Comparison of ENCODE assay signal across 1 cellular context in the genomic region with DNA sequence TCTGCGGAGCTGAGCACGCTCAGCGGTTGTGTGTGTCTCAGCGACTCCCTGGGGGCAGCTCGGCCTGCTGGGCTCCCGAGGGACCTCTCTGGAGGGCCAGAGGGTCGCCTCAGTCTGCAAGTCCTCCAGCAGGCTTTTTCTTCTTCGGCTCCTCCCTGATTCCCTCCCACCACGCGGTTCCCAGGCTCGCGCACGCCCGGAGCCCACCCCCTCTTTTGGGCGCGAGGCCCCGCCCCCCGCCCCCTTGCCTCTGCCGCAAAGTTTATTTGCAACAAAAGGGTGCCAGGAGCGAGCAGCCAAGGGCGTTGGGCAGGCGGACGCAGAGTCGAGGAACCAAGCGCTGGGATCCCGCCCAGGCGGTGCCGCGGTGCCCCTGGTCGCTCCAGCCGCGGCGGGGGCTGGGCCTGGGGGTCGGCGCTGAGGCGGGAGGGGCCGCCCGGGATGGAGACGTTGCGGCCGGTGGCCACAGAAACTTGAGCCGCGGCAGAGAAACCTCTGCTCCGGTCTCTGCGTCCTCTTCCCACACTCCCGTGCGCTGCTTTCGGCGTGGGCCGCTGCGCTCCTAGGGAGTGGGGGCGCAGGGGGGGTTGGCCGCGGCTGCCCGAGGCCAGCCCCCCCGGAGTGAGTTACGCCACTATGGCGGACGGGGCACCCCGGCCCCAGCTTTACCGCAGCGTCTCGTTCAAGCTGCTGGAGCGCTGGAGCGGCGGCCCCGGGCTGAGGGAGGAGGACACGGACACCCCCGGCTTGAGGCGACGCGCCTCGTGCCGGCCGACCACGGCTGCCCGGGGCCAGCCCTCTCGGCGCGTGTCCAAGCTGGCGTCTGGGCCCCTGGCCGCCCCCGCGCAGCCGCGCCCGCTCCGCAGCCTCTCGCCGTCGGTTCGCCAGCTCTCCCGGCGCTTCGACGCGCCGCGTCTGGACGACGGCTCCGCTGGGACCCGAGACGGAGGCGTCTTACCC.
A peak's percentile ranks its signal among the peaks of the same experiment; 100 is the strongest.
TF ChIP-seq lines count a peak whose summit lies in the region.

Gene ARHGEF17 (plus strand): TSS at position 274 of the 960 bp plus-strand sequence. CDS start 363 bp downstream, at position 637.

TF ChIP-seq in HepG2, 621 proteins besides CTCF, POLR2A, EP300 and RAD21 (continued from another document and continues in another):
- no peak for TF ChIP-seq ZXDC (CRISPR knock-in tag; IDR thresholded peaks at IDR 0.05)
- TF ChIP-seq, protein P1, sequence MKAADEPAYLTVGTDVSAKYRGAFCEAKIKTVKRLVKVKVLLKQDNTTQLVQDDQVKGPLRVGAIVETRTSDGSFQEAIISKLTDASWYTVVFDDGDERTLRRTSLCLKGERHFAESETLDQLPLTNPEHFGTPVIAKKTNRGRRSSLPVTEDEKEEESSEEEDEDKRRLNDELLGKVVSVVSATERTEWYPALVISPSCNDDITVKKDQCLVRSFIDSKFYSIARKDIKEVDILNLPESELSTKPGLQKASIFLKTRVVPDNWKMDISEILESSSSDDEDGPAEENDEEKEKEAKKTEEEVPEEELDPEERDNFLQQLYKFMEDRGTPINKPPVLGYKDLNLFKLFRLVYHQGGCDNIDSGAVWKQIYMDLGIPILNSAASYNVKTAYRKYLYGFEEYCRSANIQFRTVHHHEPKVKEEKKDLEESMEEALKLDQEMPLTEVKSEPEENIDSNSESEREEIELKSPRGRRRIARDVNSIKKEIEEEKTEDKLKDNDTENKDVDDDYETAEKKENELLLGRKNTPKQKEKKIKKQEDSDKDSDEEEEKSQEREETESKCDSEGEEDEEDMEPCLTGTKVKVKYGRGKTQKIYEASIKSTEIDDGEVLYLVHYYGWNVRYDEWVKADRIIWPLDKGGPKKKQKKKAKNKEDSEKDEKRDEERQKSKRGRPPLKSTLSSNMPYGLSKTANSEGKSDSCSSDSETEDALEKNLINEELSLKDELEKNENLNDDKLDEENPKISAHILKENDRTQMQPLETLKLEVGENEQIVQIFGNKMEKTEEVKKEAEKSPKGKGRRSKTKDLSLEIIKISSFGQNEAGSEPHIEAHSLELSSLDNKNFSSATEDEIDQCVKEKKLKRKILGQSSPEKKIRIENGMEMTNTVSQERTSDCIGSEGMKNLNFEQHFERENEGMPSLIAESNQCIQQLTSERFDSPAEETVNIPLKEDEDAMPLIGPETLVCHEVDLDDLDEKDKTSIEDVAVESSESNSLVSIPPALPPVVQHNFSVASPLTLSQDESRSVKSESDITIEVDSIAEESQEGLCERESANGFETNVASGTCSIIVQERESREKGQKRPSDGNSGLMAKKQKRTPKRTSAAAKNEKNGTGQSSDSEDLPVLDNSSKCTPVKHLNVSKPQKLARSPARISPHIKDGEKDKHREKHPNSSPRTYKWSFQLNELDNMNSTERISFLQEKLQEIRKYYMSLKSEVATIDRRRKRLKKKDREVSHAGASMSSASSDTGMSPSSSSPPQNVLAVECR (CRISPR knock-in tag; IDR thresholded peaks at IDR 0.05; ENCODE audit: borderline replicate concordance) = peak; percentile 18; the same call in 1 of the 2 replicates
- TF ChIP-seq, protein P2, sequence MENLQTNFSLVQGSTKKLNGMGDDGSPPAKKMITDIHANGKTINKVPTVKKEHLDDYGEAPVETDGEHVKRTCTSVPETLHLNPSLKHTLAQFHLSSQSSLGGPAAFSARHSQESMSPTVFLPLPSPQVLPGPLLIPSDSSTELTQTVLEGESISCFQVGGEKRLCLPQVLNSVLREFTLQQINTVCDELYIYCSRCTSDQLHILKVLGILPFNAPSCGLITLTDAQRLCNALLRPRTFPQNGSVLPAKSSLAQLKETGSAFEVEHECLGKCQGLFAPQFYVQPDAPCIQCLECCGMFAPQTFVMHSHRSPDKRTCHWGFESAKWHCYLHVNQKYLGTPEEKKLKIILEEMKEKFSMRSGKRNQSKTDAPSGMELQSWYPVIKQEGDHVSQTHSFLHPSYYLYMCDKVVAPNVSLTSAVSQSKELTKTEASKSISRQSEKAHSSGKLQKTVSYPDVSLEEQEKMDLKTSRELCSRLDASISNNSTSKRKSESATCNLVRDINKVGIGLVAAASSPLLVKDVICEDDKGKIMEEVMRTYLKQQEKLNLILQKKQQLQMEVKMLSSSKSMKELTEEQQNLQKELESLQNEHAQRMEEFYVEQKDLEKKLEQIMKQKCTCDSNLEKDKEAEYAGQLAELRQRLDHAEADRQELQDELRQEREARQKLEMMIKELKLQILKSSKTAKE (CRISPR knock-in tag; IDR thresholded peaks at IDR 0.05; ENCODE audit: borderline replicate concordance) = no peak
- TF ChIP-seq ZNF569 (CRISPR knock-in tag; IDR thresholded peaks at IDR 0.05; ENCODE audit: borderline replicate concordance) = no peak
- TF ChIP-seq, protein P3, sequence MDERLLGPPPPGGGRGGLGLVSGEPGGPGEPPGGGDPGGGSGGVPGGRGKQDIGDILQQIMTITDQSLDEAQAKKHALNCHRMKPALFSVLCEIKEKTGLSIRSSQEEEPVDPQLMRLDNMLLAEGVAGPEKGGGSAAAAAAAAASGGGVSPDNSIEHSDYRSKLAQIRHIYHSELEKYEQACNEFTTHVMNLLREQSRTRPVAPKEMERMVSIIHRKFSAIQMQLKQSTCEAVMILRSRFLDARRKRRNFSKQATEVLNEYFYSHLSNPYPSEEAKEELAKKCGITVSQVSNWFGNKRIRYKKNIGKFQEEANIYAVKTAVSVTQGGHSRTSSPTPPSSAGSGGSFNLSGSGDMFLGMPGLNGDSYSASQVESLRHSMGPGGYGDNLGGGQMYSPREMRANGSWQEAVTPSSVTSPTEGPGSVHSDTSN (CRISPR knock-in tag; IDR thresholded peaks at IDR 0.05) = no peak
- TF ChIP-seq HMGXB4 (CRISPR knock-in tag; IDR thresholded peaks at IDR 0.05; ENCODE audit: borderline replicate concordance in 1 of 2, low read depth in 1 of 2) = no peak
- TF ChIP-seq ZNF549 (CRISPR knock-in tag; IDR thresholded peaks at IDR 0.05) = no peak; the same call in 1 of the 2 replicates
- no peak for TF ChIP-seq ONECUT2 (CRISPR knock-in tag; IDR thresholded peaks at IDR 0.05)
- TF ChIP-seq ETV6 (CRISPR knock-in tag; conservative IDR thresholded peaks at IDR 0.05) = no peak
- TF ChIP-seq SNAPC5 (CRISPR knock-in tag; IDR thresholded peaks at IDR 0.05; ENCODE audit: borderline replicate concordance) = no peak
- peak; percentile 31; the same call in 1 of the 2 replicates for TF ChIP-seq FOXO1 (CRISPR knock-in tag; IDR thresholded peaks at IDR 0.05)
- no peak for TF ChIP-seq ZNF672 (CRISPR knock-in tag; IDR thresholded peaks at IDR 0.05)
- no peak for TF ChIP-seq ZNF557 (CRISPR knock-in tag; IDR thresholded peaks at IDR 0.05)
- TF ChIP-seq ZFP41 (CRISPR knock-in tag; IDR thresholded peaks at IDR 0.05; ENCODE audit: borderline replicate concordance) = no peak
- TF ChIP-seq GLMP (CRISPR knock-in tag; IDR thresholded peaks at IDR 0.05; ENCODE audit: borderline replicate concordance) = no peak
- TF ChIP-seq ZBTB1 (CRISPR knock-in tag; IDR thresholded peaks at IDR 0.05; ENCODE audit: borderline replicate concordance) = no peak
- TF ChIP-seq ZNF644 (CRISPR knock-in tag; IDR thresholded peaks at IDR 0.05; ENCODE audit: low read depth) = no peak
- TF ChIP-seq ARNTL (CRISPR knock-in tag; IDR thresholded peaks at IDR 0.05) = no peak
- TF ChIP-seq ZNF710 (CRISPR knock-in tag; IDR thresholded peaks at IDR 0.05; ENCODE audit: borderline replicate concordance) = 0 out of 2 replicates have a peak, but pooled peaks have one; percentile 5
- TF ChIP-seq TBP (CRISPR knock-in tag; IDR thresholded peaks at IDR 0.05) = no peak
- peak; percentile 54; the same call in 1 of the 2 replicates for TF ChIP-seq ISL2 (CRISPR knock-in tag; IDR thresholded peaks at IDR 0.05)
- no peak; the same call in 1 of the 2 replicates for TF ChIP-seq RNF2 (conservative IDR thresholded peaks at IDR 0.05; ENCODE audit: low read depth)
- TF ChIP-seq SAFB2 (CRISPR knock-in tag; IDR thresholded peaks at IDR 0.05; ENCODE audit: borderline replicate concordance, low read depth) = no peak
- no peak for TF ChIP-seq HBP1 (CRISPR knock-in tag; IDR thresholded peaks at IDR 0.05; ENCODE audit: low read depth)
- peak; percentile 18; the same call in 1 of the 2 replicates for TF ChIP-seq MXD1 (CRISPR knock-in tag; IDR thresholded peaks at IDR 0.05)
- TF ChIP-seq ZEB1 (IDR thresholded peaks at IDR 0.05; ENCODE audit: insufficient replicate concordance, low read depth) = no peak
- no peak for TF ChIP-seq TFDP2 (CRISPR knock-in tag; IDR thresholded peaks at IDR 0.05)
- no peak for TF ChIP-seq ZFAT (CRISPR knock-in tag; conservative IDR thresholded peaks at IDR 0.05)
- TF ChIP-seq RFXANK (CRISPR knock-in tag; IDR thresholded peaks at IDR 0.05) = no peak
